39 cellular contexts compared by ENCODE assay signal in genomic region chr3:186627852-186628414, GRCh38. TPM values are rescaled to one million over a fixed set of nuclear protein-coding genes. Genes with fewer than 3 reads are reported as not detected.
"Had no signal": no experiment of that assay in that cellular context is flagged by ENCODE, and none has a peak within 500 bp of the region (broad histone marks: within the 10 kb centered on the region; RNA-seq: fewer than 3 reads in every experiment).

No MANE protein-coding gene starts in this region.

- H3K9me3 ChIP-seq: adrenal gland, ascending aorta, body of pancreas, breast epithelium had no signal

- H3K27me3 ChIP-seq: adrenal gland, ascending aorta, body of pancreas, brain microvascular endothelial cell, breast epithelium, cardiac muscle cell had no signal

- H3K4me3 ChIP-seq: adrenal gland, ascending aorta, body of pancreas, breast epithelium, cardiac muscle cell had no signal

- DNase-seq: activated effector memory CD4-positive, alpha-beta T cell treated with anti-CD3 and anti-CD28 coated beads, Interleukin-2, amount 50 U/mL, for 16 hours; activated effector memory CD4-positive, alpha-beta T cell treated with Interleukin-2 at 50 U/mL for 16 hours; activated gamma-delta T cell; activated gamma-delta T cell treated with Interleukin-2 at 50 U/mL for 16 hours; activated naive CD4-positive, alpha-beta T cell; activated naive CD4-positive, alpha-beta T cell treated with anti-CD3 and anti-CD28 coated beads for 36 hours; activated naive CD4-positive, alpha-beta T cell treated with anti-CD3 and anti-CD28 coated beads, Interleukin-2, amount 10 ng/mL, durations not matched to agents 7 days and 5 days; activated naive CD4-positive, alpha-beta T cell treated with anti-CD3 and anti-CD28 coated beads, Interleukin-2, amount 50 U/mL, for 16 hours; activated naive CD4-positive, alpha-beta T cell treated with Interleukin-2 at 50 U/mL for 16 hours; activated naive CD8-positive, alpha-beta T cell treated with anti-CD3 and anti-CD28 coated beads for 36 hours; activated naive CD8-positive, alpha-beta T cell treated with anti-CD3 and anti-CD28 coated beads, Interleukin-2, amount 10 ng/mL, durations not matched to agents 7 days and 5 days; activated naive CD8-positive, alpha-beta T cell treated with anti-CD3 and anti-CD28 coated beads, Interleukin-2, amount 50 U/mL, for 24 hours; activated T-cell treated with anti-CD3 and anti-CD28 coated beads, Interleukin-2, amount 50 U/mL, for 1 hour; activated T-cell treated with anti-CD3 and anti-CD28 coated beads, Interleukin-2, amount 50 U/mL, for 24 hours; activated T-cell treated with anti-CD3 and anti-CD28 coated beads, Interleukin-2, amount 50 U/mL, for 4 hours; activated T-cell treated with anti-CD3 and anti-CD28 coated beads, Interleukin-2, amount 50 U/mL, for 48 hours; activated T-cell treated with anti-CD3 and anti-CD28 coated beads, Interleukin-2, amount 50 U/mL, for 72 hours; adrenal gland; amniotic stem cell; amygdala; anterior cingulate cortex; aorta; body of pancreas; brain microvascular endothelial cell; caudate nucleus; central memory CD4-positive, alpha-beta T cell; cerebellar nuclear complex had no signal

- H3K27ac ChIP-seq: adrenal gland, ascending aorta, body of pancreas, brain microvascular endothelial cell, breast epithelium, cardiac muscle cell had no signal

- H3K36me3 ChIP-seq: adrenal gland, ascending aorta, brain microvascular endothelial cell, breast epithelium, cardiac muscle cell had no signal

- FAIRE-seq: astrocyte, bronchial epithelial cell had no signal

- H3K4me1 ChIP-seq: adrenal gland, ascending aorta, body of pancreas, breast epithelium had no signal

- ATAC-seq: activated naive CD4-positive, alpha-beta T cell treated with anti-CD3 and anti-CD28 coated beads, Interleukin-2, amount 50 U/mL, for 72 hours; activated naive CD8-positive, alpha-beta T cell treated with anti-CD3 and anti-CD28 coated beads, Interleukin-2, amount 50 U/mL, for 24 hours; activated T-cell treated with anti-CD3 and anti-CD28 coated beads, Interleukin-2, amount 50 U/mL, for 4 hours; activated T-cell treated with anti-CD3 and anti-CD28 coated beads, Interleukin-2, amount 50 U/mL, for 72 hours; activated T-helper 17 cell treated with anti-CD3 and anti-CD28 coated beads, Interleukin-2, amount 50 U/mL, for 72 hours; body of pancreas had no signal

RNA-seq across cellular contexts. Expression of gene FETUB, which starts 12.3 kb away (rescaled TPM):
- total RNA-seq: activated naive CD4-positive, alpha-beta T cell treated with anti-CD3 and anti-CD28 coated beads for 36 hours; activated naive CD4-positive, alpha-beta T cell treated with anti-CD3 and anti-CD28 coated beads, Interleukin-2, amount 50 U/mL, for 72 hours; activated naive CD8-positive, alpha-beta T cell treated with anti-CD3 and anti-CD28 coated beads for 36 hours; activated naive CD8-positive, alpha-beta T cell treated with anti-CD3 and anti-CD28 coated beads, Interleukin-2, amount 10 ng/mL, durations not matched to agents 7 days and 5 days; activated T-cell treated with anti-CD3 and anti-CD28 coated beads, Interleukin-2, amount 50 U/mL, for 4 hours; activated T-cell treated with anti-CD3 and anti-CD28 coated beads, Interleukin-2, amount 50 U/mL, for 72 hours; activated T-helper 1 cell treated with anti-CD3 and anti-CD28 coated beads, Interleukin-12 subunit alpha, Interleukin-12 subunit beta, Interleukin-2, Interleukin-4 antibody, amounts not matched to agents 30 ng/mL and 10 ng/mL and 1 ng/mL, durations not matched to agents 14 hours and 24 hours and 36 hours; activated T-helper 17 cell treated with anti-CD3 and anti-CD28 coated beads, Interleukin-2, amount 50 U/mL, for 72 hours; activated T-helper 2 cell treated with anti-CD3 and anti-CD28 coated beads, Interferon-gamma antibody, Interleukin-2, Interleukin-4, amounts not matched to agents 10 μg/mL and 5 μg/mL and 100 μg/mL, durations not matched to agents 14 hours and 24 hours and 36 hours; adrenal gland; aorta; ascending aorta; astrocyte; body of pancreas; breast epithelium; bronchial epithelial cell; cardiac muscle cell; cardiac septum; cerebellum had no signal
- polyA plus RNA-seq: adipose tissue, adrenal gland, aorta, cardiac muscle cell had no signal

RNA-seq across cellular contexts. Expression of gene AHSG, which starts 15.1 kb away (rescaled TPM):
- total RNA-seq: activated naive CD4-positive, alpha-beta T cell treated with anti-CD3 and anti-CD28 coated beads for 36 hours; activated naive CD8-positive, alpha-beta T cell treated with anti-CD3 and anti-CD28 coated beads for 36 hours; activated naive CD8-positive, alpha-beta T cell treated with anti-CD3 and anti-CD28 coated beads, Interleukin-2, amount 10 ng/mL, durations not matched to agents 7 days and 5 days; activated T-helper 17 cell treated with anti-CD3 and anti-CD28 coated beads, Interleukin-2, amount 50 U/mL, for 72 hours; activated T-helper 2 cell treated with anti-CD3 and anti-CD28 coated beads, Interferon-gamma antibody, Interleukin-2, Interleukin-4, amounts not matched to agents 10 μg/mL and 5 μg/mL and 100 μg/mL, durations not matched to agents 14 hours and 24 hours and 36 hours; aorta; astrocyte; body of pancreas; breast epithelium; bronchial epithelial cell; cardiac muscle cell; cardiac septum had no signal

RNA-seq across cellular contexts. Expression of gene HRG, which starts 37.9 kb away (rescaled TPM):
- total RNA-seq: activated naive CD4-positive, alpha-beta T cell treated with anti-CD3 and anti-CD28 coated beads for 36 hours; activated naive CD4-positive, alpha-beta T cell treated with anti-CD3 and anti-CD28 coated beads, Interleukin-2, amount 50 U/mL, for 72 hours; activated naive CD8-positive, alpha-beta T cell treated with anti-CD3 and anti-CD28 coated beads for 36 hours; activated naive CD8-positive, alpha-beta T cell treated with anti-CD3 and anti-CD28 coated beads, Interleukin-2, amount 10 ng/mL, durations not matched to agents 7 days and 5 days; activated T-cell treated with anti-CD3 and anti-CD28 coated beads, Interleukin-2, amount 50 U/mL, for 4 hours; activated T-cell treated with anti-CD3 and anti-CD28 coated beads, Interleukin-2, amount 50 U/mL, for 72 hours; activated T-helper 1 cell treated with anti-CD3 and anti-CD28 coated beads, Interleukin-12 subunit alpha, Interleukin-12 subunit beta, Interleukin-2, Interleukin-4 antibody, amounts not matched to agents 30 ng/mL and 10 ng/mL and 1 ng/mL, durations not matched to agents 14 hours and 24 hours and 36 hours; activated T-helper 17 cell treated with anti-CD3 and anti-CD28 coated beads, Interleukin-2, amount 50 U/mL, for 72 hours; activated T-helper 2 cell treated with anti-CD3 and anti-CD28 coated beads, Interferon-gamma antibody, Interleukin-2, Interleukin-4, amounts not matched to agents 10 μg/mL and 5 μg/mL and 100 μg/mL, durations not matched to agents 14 hours and 24 hours and 36 hours; aorta; astrocyte; body of pancreas; breast epithelium; bronchial epithelial cell; cardiac muscle cell; cardiac septum; cerebellum had no signal
- polyA plus RNA-seq: adipose tissue, aorta, cardiac muscle cell had no signal
